ENCODE assay signal across 1 cellular context in the genomic region with DNA sequence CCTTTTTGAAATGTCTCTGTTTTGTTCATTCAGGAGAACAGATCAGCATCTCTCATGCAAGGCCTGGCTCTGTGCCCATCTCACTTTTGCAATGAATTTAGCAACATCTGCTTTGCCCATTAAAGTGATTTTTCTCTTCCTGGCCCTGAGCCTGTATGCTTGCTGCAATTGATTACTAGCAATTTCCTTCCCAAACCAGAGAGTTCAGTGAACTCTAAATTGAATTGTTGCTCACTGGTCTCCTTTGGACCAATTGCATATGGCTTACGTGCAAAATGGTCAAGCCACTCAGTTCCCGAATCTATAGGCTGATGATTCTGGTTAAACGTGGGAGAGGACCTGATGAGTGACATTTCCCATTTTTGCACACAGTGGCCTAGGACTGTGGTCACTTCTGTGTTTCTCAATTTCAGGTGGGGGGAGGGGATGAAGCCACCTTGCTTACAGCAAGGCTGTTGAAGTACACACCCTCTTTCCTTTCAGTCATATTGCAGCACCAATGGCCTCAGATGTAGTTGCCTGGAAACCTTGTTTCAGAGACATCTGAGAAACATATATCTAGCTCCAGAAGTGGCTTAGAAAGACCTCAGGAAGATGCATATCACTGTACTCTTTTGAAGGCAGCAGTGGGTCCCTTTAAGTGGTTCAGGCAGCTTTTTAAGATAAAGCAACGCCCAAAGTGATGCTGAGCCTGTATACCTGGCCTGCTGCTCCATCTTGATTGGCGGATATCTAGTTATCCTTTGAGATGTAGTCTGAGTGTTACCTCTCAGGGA.
TF ChIP-seq lines count a peak whose summit lies in the region.

No MANE protein-coding gene starts in this region.

TF ChIP-seq in WTC11, 78 proteins besides CTCF, POLR2A, EP300 and RAD21 (continued from another document):
- TF ChIP-seq, protein P1, sequence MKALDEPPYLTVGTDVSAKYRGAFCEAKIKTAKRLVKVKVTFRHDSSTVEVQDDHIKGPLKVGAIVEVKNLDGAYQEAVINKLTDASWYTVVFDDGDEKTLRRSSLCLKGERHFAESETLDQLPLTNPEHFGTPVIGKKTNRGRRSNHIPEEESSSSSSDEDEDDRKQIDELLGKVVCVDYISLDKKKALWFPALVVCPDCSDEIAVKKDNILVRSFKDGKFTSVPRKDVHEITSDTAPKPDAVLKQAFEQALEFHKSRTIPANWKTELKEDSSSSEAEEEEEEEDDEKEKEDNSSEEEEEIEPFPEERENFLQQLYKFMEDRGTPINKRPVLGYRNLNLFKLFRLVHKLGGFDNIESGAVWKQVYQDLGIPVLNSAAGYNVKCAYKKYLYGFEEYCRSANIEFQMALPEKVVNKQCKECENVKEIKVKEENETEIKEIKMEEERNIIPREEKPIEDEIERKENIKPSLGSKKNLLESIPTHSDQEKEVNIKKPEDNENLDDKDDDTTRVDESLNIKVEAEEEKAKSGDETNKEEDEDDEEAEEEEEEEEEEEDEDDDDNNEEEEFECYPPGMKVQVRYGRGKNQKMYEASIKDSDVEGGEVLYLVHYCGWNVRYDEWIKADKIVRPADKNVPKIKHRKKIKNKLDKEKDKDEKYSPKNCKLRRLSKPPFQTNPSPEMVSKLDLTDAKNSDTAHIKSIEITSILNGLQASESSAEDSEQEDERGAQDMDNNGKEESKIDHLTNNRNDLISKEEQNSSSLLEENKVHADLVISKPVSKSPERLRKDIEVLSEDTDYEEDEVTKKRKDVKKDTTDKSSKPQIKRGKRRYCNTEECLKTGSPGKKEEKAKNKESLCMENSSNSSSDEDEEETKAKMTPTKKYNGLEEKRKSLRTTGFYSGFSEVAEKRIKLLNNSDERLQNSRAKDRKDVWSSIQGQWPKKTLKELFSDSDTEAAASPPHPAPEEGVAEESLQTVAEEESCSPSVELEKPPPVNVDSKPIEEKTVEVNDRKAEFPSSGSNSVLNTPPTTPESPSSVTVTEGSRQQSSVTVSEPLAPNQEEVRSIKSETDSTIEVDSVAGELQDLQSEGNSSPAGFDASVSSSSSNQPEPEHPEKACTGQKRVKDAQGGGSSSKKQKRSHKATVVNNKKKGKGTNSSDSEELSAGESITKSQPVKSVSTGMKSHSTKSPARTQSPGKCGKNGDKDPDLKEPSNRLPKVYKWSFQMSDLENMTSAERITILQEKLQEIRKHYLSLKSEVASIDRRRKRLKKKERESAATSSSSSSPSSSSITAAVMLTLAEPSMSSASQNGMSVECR (CRISPR knock-in tag; IDR thresholded peaks at IDR 0.05; ENCODE audit: borderline replicate concordance): no peak
- TF ChIP-seq ESRRA (CRISPR knock-in tag; IDR thresholded peaks at IDR 0.05; ENCODE audit: borderline replicate concordance) (no peak), ZNF396 (CRISPR knock-in tag; IDR thresholded peaks at IDR 0.05; ENCODE audit: borderline replicate concordance) (no peak), NFYB (CRISPR knock-in tag; conservative IDR thresholded peaks at IDR 0.05; ENCODE audit: low read depth) (no peak), NR1H2 (CRISPR knock-in tag; IDR thresholded peaks at IDR 0.05) (no peak), JUN (CRISPR knock-in tag; IDR thresholded peaks at IDR 0.05) (no peak), HMGA2 (CRISPR knock-in tag; IDR thresholded peaks at IDR 0.05) (no peak), TP53 (CRISPR knock-in tag; IDR thresholded peaks at IDR 0.05) (no peak)
- TF ChIP-seq, protein P2, sequence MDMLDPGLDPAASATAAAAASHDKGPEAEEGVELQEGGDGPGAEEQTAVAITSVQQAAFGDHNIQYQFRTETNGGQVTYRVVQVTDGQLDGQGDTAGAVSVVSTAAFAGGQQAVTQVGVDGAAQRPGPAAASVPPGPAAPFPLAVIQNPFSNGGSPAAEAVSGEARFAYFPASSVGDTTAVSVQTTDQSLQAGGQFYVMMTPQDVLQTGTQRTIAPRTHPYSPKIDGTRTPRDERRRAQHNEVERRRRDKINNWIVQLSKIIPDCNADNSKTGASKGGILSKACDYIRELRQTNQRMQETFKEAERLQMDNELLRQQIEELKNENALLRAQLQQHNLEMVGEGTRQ (CRISPR knock-in tag; IDR thresholded peaks at IDR 0.05): no peak
- TF ChIP-seq, protein P3, sequence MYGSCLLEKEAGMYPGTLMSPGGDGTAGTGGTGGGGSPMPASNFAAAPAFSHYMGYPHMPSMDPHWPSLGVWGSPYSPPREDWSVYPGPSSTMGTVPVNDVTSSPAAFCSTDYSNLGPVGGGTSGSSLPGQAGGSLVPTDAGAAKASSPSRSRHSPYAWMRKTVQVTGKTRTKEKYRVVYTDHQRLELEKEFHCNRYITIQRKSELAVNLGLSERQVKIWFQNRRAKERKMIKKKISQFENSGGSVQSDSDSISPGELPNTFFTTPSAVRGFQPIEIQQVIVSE (CRISPR knock-in tag; IDR thresholded peaks at IDR 0.05; ENCODE audit: borderline replicate concordance): no peak
- TF ChIP-seq, protein P4, sequence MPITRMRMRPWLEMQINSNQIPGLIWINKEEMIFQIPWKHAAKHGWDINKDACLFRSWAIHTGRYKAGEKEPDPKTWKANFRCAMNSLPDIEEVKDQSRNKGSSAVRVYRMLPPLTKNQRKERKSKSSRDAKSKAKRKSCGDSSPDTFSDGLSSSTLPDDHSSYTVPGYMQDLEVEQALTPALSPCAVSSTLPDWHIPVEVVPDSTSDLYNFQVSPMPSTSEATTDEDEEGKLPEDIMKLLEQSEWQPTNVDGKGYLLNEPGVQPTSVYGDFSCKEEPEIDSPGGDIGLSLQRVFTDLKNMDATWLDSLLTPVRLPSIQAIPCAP (CRISPR knock-in tag; IDR thresholded peaks at IDR 0.05): no peak
TF ChIP-seq in WTC11: peak in this region for 0.
